In the genomic region with DNA sequence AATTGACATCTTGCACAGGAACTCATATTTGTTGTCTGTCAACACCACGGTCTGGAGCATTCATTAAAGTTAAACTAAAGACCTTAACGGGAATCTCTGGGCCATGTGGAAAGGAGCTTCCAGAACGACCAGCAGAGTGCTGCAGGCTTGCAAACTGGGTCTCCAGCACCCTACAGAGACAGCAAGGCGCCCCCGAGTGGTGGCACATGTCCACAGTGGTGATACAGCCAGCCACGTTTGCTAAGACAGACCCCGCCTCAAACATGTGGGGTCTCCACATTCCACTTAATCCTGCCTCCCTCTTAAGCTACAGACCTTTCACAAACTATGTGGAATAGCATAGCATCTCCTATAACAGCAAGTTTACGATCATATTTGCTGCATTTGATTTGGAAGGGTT, we compare ENCODE assay signal across 13 cellular contexts.
A peak's percentile ranks its signal among the peaks of the same experiment; 100 is the strongest.
DNase-seq lines count a peak whose midpoint lies in the region; ATAC-seq and TF ChIP-seq lines count a peak whose summit lies in the region.
"Had no signal": no experiment of that assay in that cellular context is flagged by ENCODE, and none has a peak within 500 bp of the region (broad histone marks: within the 10 kb centered on the region; RNA-seq: fewer than 3 reads in every experiment).

No MANE protein-coding gene starts in this region.

- intact Hi-C loops in colonic mucosa (cut with DNase I): no loop called here

- no peak for TF ChIP-seq EP300 in gastroesophageal sphincter (IDR thresholded peaks at IDR 0.05)

- no peaks in the 10 kb centered on the region for H3K9me3 ChIP-seq in colonic mucosa
- H3K9me3 ChIP-seq in gastroesophageal sphincter: no peaks in the 10 kb centered on the region
- H3K9me3 ChIP-seq: heart right ventricle, MG63, neutrophil, spleen had no signal

- H3K27ac ChIP-seq in colonic mucosa (no peak overlapping the region), gastroesophageal sphincter (no peak overlapping the region)
- H3K27ac ChIP-seq: heart right ventricle, neutrophil, spleen had no signal

- H3K36me3 ChIP-seq in colonic mucosa (no peaks in the 10 kb centered on the region), gastroesophageal sphincter (no peaks in the 10 kb centered on the region)
- H3K36me3 ChIP-seq: heart right ventricle, MG63, neutrophil, spleen had no signal

- WGBS in gastroesophageal sphincter (ENCODE audit: low coverage in 1 of 2), 2 donors: 44 to 55% methylated on average over 5 to 7 of the region's 8 CpGs

- DNase-seq in AG04449 (ENCODE audit: low read depth, low spot score): no peak
- DNase-seq in ELF-1 (ENCODE audit: low read depth, low spot score): peak; percentile 28
- DNase-seq in NCI-H69 (lab: John Stamatoyannopoulos, UW): peak; percentile 66
- no peak for DNase-seq in epithelial cell of esophagus (ENCODE audit: low read depth)
- DNase-seq in colonic mucosa: no peak
- DNase-seq: activated CD4-positive, CD25-positive, alpha-beta regulatory T cell treated with anti-CD3 and anti-CD28 coated beads, Interleukin-2, amount 50 U/mL, for 72 hours; heart right ventricle; MG63; spleen had no signal

- CTCF ChIA-PET in AG04449 (lab: Yijun Ruan, JAX): interaction anchor here (0.8 to 2.2 kb wide), 5 partner anchors 605 to 931 kb away, joined by 3 to 12 read pairs (median 3); no protein-coding TSS in a partner anchor

- no peak overlapping the region for H3K9ac ChIP-seq in colonic mucosa (ENCODE audit: low read depth in 2 of 2, low read length in 2 of 2)

- no peak for TF ChIP-seq POLR2A in gastroesophageal sphincter (IDR thresholded peaks at IDR 0.05)

- H3K27me3 ChIP-seq in colonic mucosa (no peaks in the 10 kb centered on the region), gastroesophageal sphincter (peaks cover 33% of the 10 kb centered on the region)

- POLR2A ChIA-PET in AG04449 (lab: Yijun Ruan, JAX): no interaction called here

- H3K4me1 ChIP-seq in colonic mucosa (no peaks in the 10 kb centered on the region), gastroesophageal sphincter (peaks cover 0 to 10% (median 0%) of the 10 kb centered on the region in 3 donors)

- TF ChIP-seq CTCF in AG04449 (IDR thresholded peaks at IDR 0.05; ENCODE audit: insufficient read depth, low read length, missing control alignments): peak; percentile 17
- TF ChIP-seq CTCF in epithelial cell of esophagus (IDR thresholded peaks at IDR 0.05; ENCODE audit: insufficient read depth, low read depth, low read length, missing control alignments): peak; percentile 16
- no peak for TF ChIP-seq CTCF in colonic mucosa (IDR thresholded peaks at IDR 0.05)
- TF ChIP-seq CTCF in gastroesophageal sphincter (IDR thresholded peaks at IDR 0.05): no peak

- H3K4me3 ChIP-seq in AG04449 (ENCODE audit: low read depth, low read length): no peak overlapping the region
- no peak overlapping the region for H3K4me3 ChIP-seq in epithelial cell of esophagus (ENCODE audit: low read length)
- no peak overlapping the region for H3K4me3 ChIP-seq in colonic mucosa
- H3K4me3 ChIP-seq in gastroesophageal sphincter: no peak overlapping the region
- H3K4me3 ChIP-seq: heart right ventricle, MG63, spleen had no signal

- ATAC-seq in HG03159 (IDR thresholded peaks at IDR 0.05; ENCODE audit: unreplicated experiment) (no peak), gastroesophageal sphincter (no peak), GM19452 (IDR thresholded peaks at IDR 0.05; ENCODE audit: unreplicated experiment) (no peak)
- ATAC-seq: heart right ventricle had no signal

Comparison
In these comparisons a context has a peak if more than half of its experiments do, and no peak if none do; other contexts are left out.
1. DNase-seq: peak in ELF-1 (single experiment) and NCI-H69 (single experiment); none in AG04449 (single experiment), epithelial cell of esophagus (single experiment) and colonic mucosa (single experiment).
2. CTCF ChIP-seq: peak in AG04449 (single experiment) and epithelial cell of esophagus (single experiment); none in colonic mucosa (single experiment) and gastroesophageal sphincter (0 of 4).